Comparison of ENCODE assay signal across 16 cellular contexts in the genomic region with DNA sequence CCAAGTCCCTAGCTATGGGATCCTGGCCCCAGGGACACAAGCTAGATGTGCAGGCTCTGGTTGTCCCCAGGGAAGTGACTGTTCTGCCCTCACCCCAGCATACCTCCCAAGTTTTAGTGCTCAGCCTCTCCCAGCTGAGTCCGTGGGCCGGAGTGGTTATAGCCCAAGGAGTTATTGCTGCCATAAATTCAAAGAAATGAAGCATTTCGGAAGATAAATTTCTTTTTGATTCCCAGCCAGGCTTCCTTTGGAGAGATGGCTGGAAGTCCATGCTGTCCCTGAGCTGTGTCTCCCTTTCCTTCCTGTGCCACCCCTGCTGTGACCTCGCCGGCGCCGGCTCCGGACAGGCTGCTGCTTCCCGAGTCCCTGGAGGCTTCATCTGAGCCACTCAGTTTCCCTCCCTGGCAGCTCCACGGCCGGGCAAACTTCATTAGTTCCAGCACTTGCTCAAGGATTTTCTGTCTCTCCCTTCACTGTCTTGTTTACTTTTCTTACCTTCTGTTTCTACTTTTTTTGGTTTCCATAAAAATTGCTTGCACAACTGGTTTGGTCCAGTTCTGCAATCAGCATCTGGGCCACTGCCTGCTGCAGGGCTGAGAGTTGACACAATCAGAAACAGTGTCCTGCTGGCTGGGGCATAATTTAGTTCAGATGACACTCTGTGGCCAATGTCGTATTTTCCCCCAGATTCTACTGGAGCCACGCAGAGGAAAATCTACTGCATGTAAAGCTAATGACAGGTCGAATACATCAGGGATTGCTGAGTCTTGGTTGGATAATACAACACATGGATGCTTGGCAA.
DNase-seq lines count a peak whose midpoint lies in the region; ATAC-seq, FAIRE-seq and TF ChIP-seq lines count a peak whose summit lies in the region.
"Had no signal": no experiment of that assay in that cellular context is flagged by ENCODE, and none has a peak within 500 bp of the region (broad histone marks: within the 10 kb centered on the region; RNA-seq: fewer than 3 reads in every experiment).

No MANE protein-coding gene starts in this region.

- WGBS in liver = 58% methylated on average over 14 of the region's 14 CpGs
- WGBS in HepG2 (ENCODE audit: low lambda C conversion rate) = 15% methylated on average over 14 of the region's 14 CpGs

- no peaks in the 10 kb centered on the region for H3K36me3 Mint-ChIP-seq in nephron progenitor cell (ENCODE audit: low read depth)
- no peaks in the 10 kb centered on the region for H3K36me3 Mint-ChIP-seq in activated T-helper 2 cell treated with anti-CD3 and anti-CD28 coated beads, Interferon-gamma antibody, Interleukin-2, Interleukin-4, amounts not matched to agents 10 μg/mL and 5 μg/mL and 100 μg/mL, durations not matched to agents 14 hours and 24 hours and 36 hours (ENCODE audit: low read depth)
- H3K36me3 Mint-ChIP-seq: activated naive CD8-positive, alpha-beta T cell treated with anti-CD3 and anti-CD28 coated beads, Interleukin-2, amount 10 ng/mL, durations not matched to agents 7 days and 5 days had no signal

- H3K9ac ChIP-seq in liver (ENCODE audit: low read depth in 1 of 2, low read length in 2 of 2) (no peak overlapping the region), HepG2 (ENCODE audit: insufficient read depth, low read depth, low read length) (no peak overlapping the region)

- H3K27me3 ChIP-seq in liver (ENCODE audit: control insufficient read depth in 4 of 4, insufficient read depth in 4 of 4, low read length in 3 of 4) (no peaks in the 10 kb centered on the region), HepG2 (ENCODE audit: control insufficient read depth in 1 of 2, insufficient read depth in 2 of 2, low read length in 2 of 2) (peaks cover 12 to 64% of the 10 kb centered on the region in 2 experiments; a peak in 3 of 5 replicates)
- H3K27me3 ChIP-seq: foreskin keratinocyte had no signal

- peaks cover under 1% of the 10 kb centered on the region for H3K9me3 Mint-ChIP-seq in nephron progenitor cell
- no peaks in the 10 kb centered on the region for H3K9me3 Mint-ChIP-seq in activated T-helper 2 cell treated with anti-CD3 and anti-CD28 coated beads, Interferon-gamma antibody, Interleukin-2, Interleukin-4, amounts not matched to agents 10 μg/mL and 5 μg/mL and 100 μg/mL, durations not matched to agents 14 hours and 24 hours and 36 hours
- H3K9me3 Mint-ChIP-seq: activated naive CD8-positive, alpha-beta T cell treated with anti-CD3 and anti-CD28 coated beads, Interleukin-2, amount 10 ng/mL, durations not matched to agents 7 days and 5 days; effector memory CD8-positive, alpha-beta T cell had no signal

- no peak overlapping the region for H3K4me2 ChIP-seq in HepG2 (ENCODE audit: low read depth, low read length)

- TF ChIP-seq RAD21 in liver (IDR thresholded peaks at IDR 0.05) = no peak
- TF ChIP-seq RAD21 in HepG2 (CRISPR knock-in tag; IDR thresholded peaks at IDR 0.05) = no peak

- POLR2A ChIA-PET in HepG2 (lab: Yijun Ruan, JAX) = no interaction called here

- CTCF ChIA-PET in HepG2 (lab: Yijun Ruan, JAX; ENCODE audit: low intra/inter-chr PET ratio, low total read pairs) = no interaction called here

- H3K4me1 Mint-ChIP-seq in nephron progenitor cell = peaks cover 11% of the 10 kb centered on the region
- no peaks in the 10 kb centered on the region for H3K4me1 Mint-ChIP-seq in activated T-helper 2 cell treated with anti-CD3 and anti-CD28 coated beads, Interferon-gamma antibody, Interleukin-2, Interleukin-4, amounts not matched to agents 10 μg/mL and 5 μg/mL and 100 μg/mL, durations not matched to agents 14 hours and 24 hours and 36 hours (ENCODE audit: low read depth)
- H3K4me1 Mint-ChIP-seq: activated naive CD8-positive, alpha-beta T cell treated with anti-CD3 and anti-CD28 coated beads, Interleukin-2, amount 10 ng/mL, durations not matched to agents 7 days and 5 days had no signal

- in situ Hi-C loops in HepG2 (cut with HindIII; ENCODE audit: extremely low pct_ligation_motif_present, low pct_unique_long_range_greater_than_20kb) = no loop called here

- no TSS peak for BruUV-seq in HepG2 (replicated peaks; lab: Mats Ljungman, UMichigan)

- H3K27me3 Mint-ChIP-seq in nephron progenitor cell (ENCODE audit: low read depth, poor library complexity) = peaks cover 23% of the 10 kb centered on the region
- no peaks in the 10 kb centered on the region for H3K27me3 Mint-ChIP-seq in activated T-helper 2 cell treated with anti-CD3 and anti-CD28 coated beads, Interferon-gamma antibody, Interleukin-2, Interleukin-4, amounts not matched to agents 10 μg/mL and 5 μg/mL and 100 μg/mL, durations not matched to agents 14 hours and 24 hours and 36 hours (ENCODE audit: low read depth)
- H3K27me3 Mint-ChIP-seq: activated naive CD8-positive, alpha-beta T cell treated with anti-CD3 and anti-CD28 coated beads, Interleukin-2, amount 10 ng/mL, durations not matched to agents 7 days and 5 days had no signal

- no peak overlapping the region for H3K4me3 Mint-ChIP-seq in nephron progenitor cell
- no peak overlapping the region for H3K4me3 Mint-ChIP-seq in activated T-helper 2 cell treated with anti-CD3 and anti-CD28 coated beads, Interferon-gamma antibody, Interleukin-2, Interleukin-4, amounts not matched to agents 10 μg/mL and 5 μg/mL and 100 μg/mL, durations not matched to agents 14 hours and 24 hours and 36 hours (ENCODE audit: low read depth)
- H3K4me3 Mint-ChIP-seq: activated naive CD8-positive, alpha-beta T cell treated with anti-CD3 and anti-CD28 coated beads, Interleukin-2, amount 10 ng/mL, durations not matched to agents 7 days and 5 days; effector memory CD8-positive, alpha-beta T cell had no signal

- H3K36me3 ChIP-seq in liver (ENCODE audit: control insufficient read depth in 4 of 4, insufficient read depth in 3 of 4, low read depth in 1 of 4, low read length in 3 of 4) (no peaks in the 10 kb centered on the region), HepG2 (replicated peaks in 1 of 2; ENCODE audit: control insufficient read depth in 1 of 2, insufficient read depth in 2 of 2, low read length in 2 of 2) (no peaks in the 10 kb centered on the region)

- no peak for FAIRE-seq in HepG2 (lab: Jason Lieb, UNC)

- no peak overlapping the region for H2AFZ ChIP-seq in HepG2 (ENCODE audit: low read length)

- H3K9me3 ChIP-seq in liver (ENCODE audit: control insufficient read depth in 4 of 4, low read length in 3 of 4) (no peaks in the 10 kb centered on the region), HepG2 (ENCODE audit: low read length) (no peaks in the 10 kb centered on the region)

- TF ChIP-seq EP300 in HepG2 (IDR thresholded peaks at IDR 0.05; ENCODE audit: low read depth in 2 of 2, low read length in 2 of 2) = no peak
- TF ChIP-seq EP300 in HepG2 (CRISPR knock-in tag; IDR thresholded peaks at IDR 0.05; ENCODE audit: borderline replicate concordance) = no peak

- ATAC-seq in HepG2 = no peak
- ATAC-seq in GM18907 (IDR thresholded peaks at IDR 0.05; ENCODE audit: unreplicated experiment) = no peak
- ATAC-seq: effector memory CD8-positive, alpha-beta T cell; foreskin keratinocyte had no signal

- intact Hi-C loops in HepG2 (cut with micrococcal nuclease; ENCODE audit: unreplicated experiment) = no loop called here
- intact Hi-C loops in activated T-helper 2 cell treated with anti-CD3 and anti-CD28 coated beads, Interferon-gamma antibody, Interleukin-2, Interleukin-4, amounts not matched to agents 10 μg/mL and 5 μg/mL and 100 μg/mL, durations not matched to agents 14 hours and 24 hours and 36 hours (cut with micrococcal nuclease) = no loop called here

- H3K4me1 ChIP-seq in liver (ENCODE audit: control insufficient read depth in 4 of 4, insufficient read depth in 4 of 4, low read length in 3 of 4) = no peaks in the 10 kb centered on the region
- no peaks in the 10 kb centered on the region for H3K4me1 ChIP-seq in HepG2 (ENCODE audit: insufficient read depth, low read length)
- H3K4me1 ChIP-seq: foreskin keratinocyte had no signal

- TF ChIP-seq CTCF in liver (IDR thresholded peaks at IDR 0.05; ENCODE audit: low read depth, low read length, missing input control) (no peak), HepG2 (CRISPR knock-in tag; IDR thresholded peaks at IDR 0.05) (no peak), nephron progenitor cell (IDR thresholded peaks at IDR 0.05) (no peak)

- TF ChIP-seq POLR2A in HepG2 (IDR thresholded peaks at IDR 0.05; ENCODE audit: insufficient read depth in 1 of 2, low read depth in 2 of 2, low read length in 2 of 2) = no peak

- H3K79me2 ChIP-seq in HepG2 (ENCODE audit: insufficient read depth, low read length) = no peaks in the 10 kb centered on the region

- H3K27ac Mint-ChIP-seq in nephron progenitor cell = peak overlapping the region; percentile 41
- H3K27ac Mint-ChIP-seq in activated T-helper 2 cell treated with anti-CD3 and anti-CD28 coated beads, Interferon-gamma antibody, Interleukin-2, Interleukin-4, amounts not matched to agents 10 μg/mL and 5 μg/mL and 100 μg/mL, durations not matched to agents 14 hours and 24 hours and 36 hours = no peak overlapping the region
- H3K27ac Mint-ChIP-seq: activated naive CD8-positive, alpha-beta T cell treated with anti-CD3 and anti-CD28 coated beads, Interleukin-2, amount 10 ng/mL, durations not matched to agents 7 days and 5 days; effector memory CD8-positive, alpha-beta T cell had no signal

- no peak overlapping the region for H3K27ac ChIP-seq in liver (ENCODE audit: low read depth in 1 of 2, low read length in 2 of 2)
- no peak overlapping the region for H3K27ac ChIP-seq in HepG2 (ENCODE audit: extremely low read length, insufficient read depth, low read length)
- H3K27ac ChIP-seq: foreskin keratinocyte had no signal

- no peaks in the 10 kb centered on the region for H4K20me1 ChIP-seq in HepG2 (ENCODE audit: insufficient read depth, low read length)

- no peak overlapping the region for H3K4me3 ChIP-seq in liver (ENCODE audit: low read depth in 1 of 3, low read length in 3 of 3)
- H3K4me3 ChIP-seq in HepG2 (replicated peaks in 1 of 3; ENCODE audit: insufficient read depth in 1 of 3, low read depth in 2 of 3, low read length in 3 of 3) = no peak overlapping the region

- DNase-seq in HepG2 (ENCODE audit: low spot score) (no peak), fibroblast of gingiva (ENCODE audit: low read depth) (peak; percentile 27), nephron progenitor cell (no peak), HK-2 (ENCODE audit: unreplicated experiment) (no peak)
- no peak for DNase-seq in activated T-helper 2 cell treated with anti-CD3 and anti-CD28 coated beads, Interferon-gamma antibody, Interleukin-2, Interleukin-4, amounts not matched to agents 10 μg/mL and 5 μg/mL and 100 μg/mL, durations not matched to agents 14 hours and 24 hours and 36 hours (ENCODE audit: low spot score)
- no peak for DNase-seq in activated CD4-positive, alpha-beta T cell treated with anti-CD3 and anti-CD28 coated beads for 4 hours
- DNase-seq: activated naive CD8-positive, alpha-beta T cell treated with anti-CD3 and anti-CD28 coated beads, Interleukin-2, amount 10 ng/mL, durations not matched to agents 7 days and 5 days; caudate nucleus; effector memory CD8-positive, alpha-beta T cell; NCI-H1930; NCI-H526 treated with DMSO at 0.1 percent for 48 hours; occipital lobe; SW 1271 had no signal
